ENCODE assay signal across 13 cellular contexts in genomic region chr11:114154271-114155047, GRCh38.
A peak's percentile ranks its signal among the peaks of the same experiment; 100 is the strongest.
DNase-seq lines count a peak whose midpoint lies in the region; ATAC-seq, FAIRE-seq and TF ChIP-seq lines count a peak whose summit lies in the region.
"Had no signal": no experiment of that assay in that cellular context is flagged by ENCODE, and none has a peak within 500 bp of the region (broad histone marks: within the 10 kb centered on the region; RNA-seq: fewer than 3 reads in every experiment).

No MANE protein-coding gene starts in this region.

- ATAC-seq in activated T-helper 17 cell treated with anti-CD3 and anti-CD28 coated beads, Interleukin-2, amount 50 U/mL, for 72 hours (replicated peaks): no peak
- no peak for ATAC-seq in GM18520 (IDR thresholded peaks at IDR 0.05; ENCODE audit: unreplicated experiment)

- no TSS peak for BruUV-seq in mammary epithelial cell (replicated peaks; lab: Mats Ljungman, UMichigan)

- H3K9ac ChIP-seq in mammary epithelial cell (ENCODE audit: insufficient read depth, low read length): no peak overlapping the region

- POLR2A ChIA-PET in CD8-positive, alpha-beta memory T cell (lab: Charles Lee): no interaction called here

- H3K36me3 ChIP-seq in CD8-positive, alpha-beta memory T cell (ENCODE audit: insufficient read depth, low read length): no peaks in the 10 kb centered on the region
- no peaks in the 10 kb centered on the region for H3K36me3 ChIP-seq in mammary epithelial cell (ENCODE audit: insufficient read depth, low read length)
- H3K36me3 ChIP-seq in small intestine (ENCODE audit: control insufficient read depth in 2 of 2, insufficient read depth in 2 of 2, low read length in 2 of 2): no peaks in the 10 kb centered on the region

- no peak for DNase-seq in CD8-positive, alpha-beta memory T cell
- DNase-seq in mammary epithelial cell (peak; percentile 58), small intestine (no peak), glomerular visceral epithelial cell (ENCODE audit: extremely low spot score) (no peak)
- no peak for DNase-seq in T-helper 2 cell treated with Interferon-gamma antibody and Interleukin-4, amounts not matched to agents 5 μg/mL and 100 μg/mL, for 36 hours (ENCODE audit: low spot score)
- DNase-seq: activated CD4-positive, alpha-beta T cell treated with anti-CD3 and anti-CD28 coated beads, Interleukin-2, amount 10 ng/mL, durations not matched to agents 24 days and 14 days; amniotic stem cell; foreskin melanocyte; NCI-H1436; RPMI8226 had no signal

- H3K4me2 ChIP-seq in mammary epithelial cell (ENCODE audit: insufficient read depth, low read depth, low read length): peak overlapping the region; percentile 64

- peaks cover 0 to 4% (median 4%) of the 10 kb centered on the region in 3 donors for H3K36me3 Mint-ChIP-seq in CD8-positive, alpha-beta memory T cell
- no peaks in the 10 kb centered on the region for H3K36me3 Mint-ChIP-seq in activated T-helper 17 cell treated with anti-CD3 and anti-CD28 coated beads, Interleukin-2, amount 50 U/mL, for 72 hours (ENCODE audit: low read depth)
- peaks cover 10% of the 10 kb centered on the region for H3K36me3 Mint-ChIP-seq in T-helper 2 cell treated with Interferon-gamma antibody and Interleukin-4, amounts not matched to agents 5 μg/mL and 100 μg/mL, for 36 hours (ENCODE audit: low read depth)

- FAIRE-seq in small intestine (lab: Jason Lieb, UNC): no peak

- in situ Hi-C loops in mammary epithelial cell (cut with MboI; ENCODE audit: low sequenced_read_pairs in 2 of 2): no loop called here

- H4K20me1 ChIP-seq in mammary epithelial cell (ENCODE audit: insufficient read depth, low read length): no peaks in the 10 kb centered on the region

- H3K79me2 ChIP-seq in mammary epithelial cell (ENCODE audit: insufficient read depth, low read length): no peaks in the 10 kb centered on the region

- 18% methylated on average over 5 of the region's 5 CpGs for WGBS in mammary epithelial cell (ENCODE audit: low coverage, missing lambda C conversion rate)
- 77 to 80% (median 78%) methylated on average over 5 of the region's 5 CpGs for WGBS in small intestine, 3 donors

- peak overlapping the region in 1 of 7 donors; percentile 28 for H3K4me3 Mint-ChIP-seq in CD8-positive, alpha-beta memory T cell
- no peak overlapping the region for H3K4me3 Mint-ChIP-seq in activated T-helper 17 cell treated with anti-CD3 and anti-CD28 coated beads, Interleukin-2, amount 50 U/mL, for 72 hours
- H3K4me3 Mint-ChIP-seq in T-helper 2 cell treated with Interferon-gamma antibody and Interleukin-4, amounts not matched to agents 5 μg/mL and 100 μg/mL, for 36 hours: no peak overlapping the region
- H3K4me3 Mint-ChIP-seq: activated CD4-positive, alpha-beta T cell treated with anti-CD3 and anti-CD28 coated beads, Interleukin-2, amount 10 ng/mL, durations not matched to agents 24 days and 14 days had no signal

- no peak for TF ChIP-seq CTCF in mammary epithelial cell (conservative IDR thresholded peaks at IDR 0.05 in 1 of 2, IDR thresholded peaks at IDR 0.05 in 1 of 2; ENCODE audit: extremely low read depth in 1 of 2, insufficient read depth in 1 of 2, low read depth in 1 of 2, low read length in 2 of 2)

- no peaks in the 10 kb centered on the region for H3K27me3 ChIP-seq in CD8-positive, alpha-beta memory T cell (ENCODE audit: insufficient read depth, low read length, poor library complexity, severe bottlenecking)
- no peaks in the 10 kb centered on the region for H3K27me3 ChIP-seq in mammary epithelial cell (ENCODE audit: insufficient read depth, low read length)
- H3K27me3 ChIP-seq in layer of hippocampus (ENCODE audit: control insufficient read depth, insufficient read depth, low read length): no peaks in the 10 kb centered on the region
- no peaks in the 10 kb centered on the region for H3K27me3 ChIP-seq in small intestine (ENCODE audit: control insufficient read depth in 2 of 2, insufficient read depth in 2 of 2, low read length in 2 of 2)

- no peaks in the 10 kb centered on the region for H3K9me3 Mint-ChIP-seq in CD8-positive, alpha-beta memory T cell
- no peaks in the 10 kb centered on the region for H3K9me3 Mint-ChIP-seq in activated T-helper 17 cell treated with anti-CD3 and anti-CD28 coated beads, Interleukin-2, amount 50 U/mL, for 72 hours
- peaks cover 3% of the 10 kb centered on the region for H3K9me3 Mint-ChIP-seq in T-helper 2 cell treated with Interferon-gamma antibody and Interleukin-4, amounts not matched to agents 5 μg/mL and 100 μg/mL, for 36 hours

- peaks cover 68 to 77% (median 69%) of the 10 kb centered on the region in 3 donors for H3K4me1 Mint-ChIP-seq in CD8-positive, alpha-beta memory T cell
- H3K4me1 Mint-ChIP-seq in activated T-helper 17 cell treated with anti-CD3 and anti-CD28 coated beads, Interleukin-2, amount 50 U/mL, for 72 hours: peaks cover 22% of the 10 kb centered on the region
- H3K4me1 Mint-ChIP-seq in T-helper 2 cell treated with Interferon-gamma antibody and Interleukin-4, amounts not matched to agents 5 μg/mL and 100 μg/mL, for 36 hours (ENCODE audit: low read depth): peaks cover 46% of the 10 kb centered on the region

- peak overlapping the region; percentile 64 for H2AFZ ChIP-seq in mammary epithelial cell (ENCODE audit: low read depth, low read length)

- H3K27ac ChIP-seq in CD8-positive, alpha-beta memory T cell (ENCODE audit: low read depth, low read length): no peak overlapping the region
- peak overlapping the region; percentile 63 for H3K27ac ChIP-seq in mammary epithelial cell (ENCODE audit: insufficient read depth, low read depth, low read length)
- H3K27ac ChIP-seq in layer of hippocampus (ENCODE audit: low read depth, low read length): peak overlapping the region; percentile 50
- H3K27ac ChIP-seq in small intestine (ENCODE audit: low read depth in 1 of 2, low read length in 1 of 2): peak overlapping the region; percentile 34 to 64

- intact Hi-C loops in mammary epithelial cell (cut with micrococcal nuclease): no loop called here

- peaks cover 22% of the 10 kb centered on the region for H3K4me1 ChIP-seq in CD8-positive, alpha-beta memory T cell (ENCODE audit: insufficient read depth, low read length)
- peaks cover 28% of the 10 kb centered on the region for H3K4me1 ChIP-seq in mammary epithelial cell (ENCODE audit: insufficient read depth, low read length)
- peaks cover 10 to 27% of the 10 kb centered on the region in 2 donors for H3K4me1 ChIP-seq in small intestine (ENCODE audit: control insufficient read depth in 2 of 2, insufficient read depth in 1 of 2, low read depth in 1 of 2, low read length in 1 of 2)

- H3K27ac Mint-ChIP-seq in CD8-positive, alpha-beta memory T cell: peak overlapping the region in 6 of 8 donors; percentile 3 to 39 (median 26)
- no peak overlapping the region for H3K27ac Mint-ChIP-seq in activated T-helper 17 cell treated with anti-CD3 and anti-CD28 coated beads, Interleukin-2, amount 50 U/mL, for 72 hours
- H3K27ac Mint-ChIP-seq in T-helper 2 cell treated with Interferon-gamma antibody and Interleukin-4, amounts not matched to agents 5 μg/mL and 100 μg/mL, for 36 hours: no peak overlapping the region
- H3K27ac Mint-ChIP-seq: activated CD4-positive, alpha-beta T cell treated with anti-CD3 and anti-CD28 coated beads, Interleukin-2, amount 10 ng/mL, durations not matched to agents 24 days and 14 days had no signal

- no peak overlapping the region for H3K4me3 ChIP-seq in CD8-positive, alpha-beta memory T cell (ENCODE audit: low read length)
- H3K4me3 ChIP-seq in mammary epithelial cell (replicated peaks in 1 of 3; ENCODE audit: insufficient read depth in 1 of 3, low read depth in 2 of 3, low read length in 3 of 3): no peak overlapping the region
- no peak overlapping the region for H3K4me3 ChIP-seq in small intestine (ENCODE audit: low read depth in 1 of 2, low read length in 2 of 2)

- CTCF ChIA-PET in CD8-positive, alpha-beta memory T cell (lab: Charles Lee): interaction anchor here (2.4 kb wide), 1 partner anchor 107 kb away, joined by 9 read pairs; no protein-coding TSS in a partner anchor
- CTCF ChIA-PET in mammary epithelial cell (lab: Charles Lee; ENCODE audit: low non-redundant PET): no interaction called here

- no peaks in the 10 kb centered on the region for H3K27me3 Mint-ChIP-seq in CD8-positive, alpha-beta memory T cell
- no peaks in the 10 kb centered on the region for H3K27me3 Mint-ChIP-seq in activated T-helper 17 cell treated with anti-CD3 and anti-CD28 coated beads, Interleukin-2, amount 50 U/mL, for 72 hours
- H3K27me3 Mint-ChIP-seq in T-helper 2 cell treated with Interferon-gamma antibody and Interleukin-4, amounts not matched to agents 5 μg/mL and 100 μg/mL, for 36 hours (ENCODE audit: low read depth): no peaks in the 10 kb centered on the region

- no peaks in the 10 kb centered on the region for H3K9me3 ChIP-seq in CD8-positive, alpha-beta memory T cell (ENCODE audit: low read length)
- H3K9me3 ChIP-seq in mammary epithelial cell (replicated peaks; ENCODE audit: insufficient read depth, low read length): no peaks in the 10 kb centered on the region
- no peaks in the 10 kb centered on the region for H3K9me3 ChIP-seq in small intestine (ENCODE audit: control insufficient read depth, low read depth)

- dilution Hi-C loops in mammary epithelial cell (cut with HindIII; ENCODE audit: low sequenced_read_pairs): no loop called here

Comparison
In these comparisons a context has a peak if more than half of its experiments do, and no peak if none do; other contexts are left out.
1. H3K27ac Mint-ChIP-seq: peak in CD8-positive, alpha-beta memory T cell (6 of 8); none in activated T-helper 17 cell treated with anti-CD3 and anti-CD28 coated beads, Interleukin-2, amount 50 U/mL, for 72 hours (single experiment) and T-helper 2 cell treated with Interferon-gamma antibody and Interleukin-4, amounts not matched to agents 5 μg/mL and 100 μg/mL, for 36 hours (single experiment).